8 cellular contexts compared by ENCODE assay signal in the genomic region with DNA sequence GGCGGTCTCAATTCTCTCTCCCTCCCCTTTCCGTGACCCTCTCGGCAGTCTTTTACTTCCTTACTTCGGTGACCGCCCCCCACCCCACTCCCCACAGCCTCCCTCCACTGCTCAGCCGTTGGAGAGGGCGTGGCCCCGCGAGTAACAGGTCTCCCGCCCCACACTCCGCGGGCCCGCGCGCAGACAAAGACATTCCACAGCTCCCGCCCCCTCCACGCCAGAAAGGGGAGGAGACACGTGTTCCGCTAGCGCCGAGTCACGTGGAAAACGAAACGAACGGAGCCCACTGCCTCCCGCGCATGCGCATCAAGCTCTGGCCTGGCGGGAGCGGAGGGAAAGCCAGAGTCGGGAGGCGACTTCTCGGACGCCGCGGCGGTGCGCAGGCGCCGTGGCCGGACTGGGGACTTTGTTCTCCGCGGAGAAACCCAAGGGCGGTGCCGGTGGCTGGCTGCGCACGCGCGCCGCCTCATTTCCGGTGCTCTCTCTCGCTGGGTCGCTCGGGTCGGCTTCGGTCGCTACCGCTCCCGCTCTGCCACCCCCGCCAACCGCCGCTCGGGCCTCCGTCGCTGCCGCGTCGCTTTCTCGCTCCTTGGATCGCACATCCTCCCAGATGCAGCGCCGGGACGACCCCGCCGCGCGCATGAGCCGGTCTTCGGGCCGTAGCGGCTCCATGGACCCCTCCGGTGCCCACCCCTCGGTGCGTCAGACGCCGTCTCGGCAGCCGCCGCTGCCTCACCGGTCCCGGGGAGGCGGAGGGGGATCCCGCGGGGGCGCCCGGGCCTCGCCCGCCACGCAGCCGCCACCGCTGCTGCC. TPM values are rescaled to one million over a fixed set of nuclear protein-coding genes. Genes with fewer than 3 reads are reported as not detected.
DNase-seq lines count a peak whose midpoint lies in the region; ATAC-seq and TF ChIP-seq lines count a peak whose summit lies in the region.

A gene with protein sequence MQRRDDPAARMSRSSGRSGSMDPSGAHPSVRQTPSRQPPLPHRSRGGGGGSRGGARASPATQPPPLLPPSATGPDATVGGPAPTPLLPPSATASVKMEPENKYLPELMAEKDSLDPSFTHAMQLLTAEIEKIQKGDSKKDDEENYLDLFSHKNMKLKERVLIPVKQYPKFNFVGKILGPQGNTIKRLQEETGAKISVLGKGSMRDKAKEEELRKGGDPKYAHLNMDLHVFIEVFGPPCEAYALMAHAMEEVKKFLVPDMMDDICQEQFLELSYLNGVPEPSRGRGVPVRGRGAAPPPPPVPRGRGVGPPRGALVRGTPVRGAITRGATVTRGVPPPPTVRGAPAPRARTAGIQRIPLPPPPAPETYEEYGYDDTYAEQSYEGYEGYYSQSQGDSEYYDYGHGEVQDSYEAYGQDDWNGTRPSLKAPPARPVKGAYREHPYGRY (plus strand): TSS at position 483 of the 813 bp plus-strand sequence. CDS start 128 bp downstream, at position 611.

- peaks cover 2% of the 10 kb centered on the region for H3K36me3 Mint-ChIP-seq in T-helper 17 cell (ENCODE audit: low read depth)
- peaks cover 6% of the 10 kb centered on the region for H3K36me3 Mint-ChIP-seq in progenitor cell of endocrine pancreas (ENCODE audit: insufficient read depth)

- no peaks in the 10 kb centered on the region for H3K9me3 Mint-ChIP-seq in progenitor cell of endocrine pancreas (ENCODE audit: low read depth)

- TF ChIP-seq CTCF in left ventricle myocardium inferior (IDR thresholded peaks at IDR 0.05; ENCODE audit: borderline replicate concordance), result no peak
- no peak for TF ChIP-seq CTCF in progenitor cell of endocrine pancreas (IDR thresholded peaks at IDR 0.05; ENCODE audit: unreplicated experiment)

- H3K4me3 Mint-ChIP-seq in T-helper 17 cell (peak within 1 kb of the TSS; percentile 96), progenitor cell of endocrine pancreas (ENCODE audit: low read depth) (peak within 1 kb of the TSS; percentile 98)

- no peaks in the 10 kb centered on the region for H3K27me3 Mint-ChIP-seq in T-helper 17 cell
- H3K27me3 Mint-ChIP-seq in progenitor cell of endocrine pancreas, result no peaks in the 10 kb centered on the region

- H3K4me1 Mint-ChIP-seq in T-helper 17 cell (peaks cover 38% of the 10 kb centered on the region), progenitor cell of endocrine pancreas (ENCODE audit: low read depth) (peaks cover 21% of the 10 kb centered on the region)

- H3K27me3 ChIP-seq in left ventricle myocardium inferior (ENCODE audit: low read depth), result no peaks in the 10 kb centered on the region

- H3K36me3 ChIP-seq in left ventricle myocardium inferior, result no peaks in the 10 kb centered on the region

- TF ChIP-seq POLR2A in GM15510 (IDR thresholded peaks at IDR 0.05; ENCODE audit: borderline replicate concordance, extremely low read depth, insufficient read length), result peak; percentile 82

- peak within 1 kb of the TSS; percentile 95 for H3K27ac Mint-ChIP-seq in T-helper 17 cell
- H3K27ac Mint-ChIP-seq in progenitor cell of endocrine pancreas, result peak within 1 kb of the TSS; percentile 99

- H3K9me3 ChIP-seq in T-helper 17 cell (ENCODE audit: control insufficient read depth, low read length, poor library complexity, severe bottlenecking) (no peaks in the 10 kb centered on the region), left ventricle myocardium inferior (replicated peaks) (no peaks in the 10 kb centered on the region)

- intact Hi-C loops in left ventricle myocardium inferior (cut with micrococcal nuclease), result no loop called here

- H3K27ac ChIP-seq in left ventricle myocardium inferior (replicated peaks), result peak within 1 kb of the TSS; percentile 100

- DNase-seq in NCI-H1694 treated with DMSO at 0.1 percent for 48 hours (lab: John Stamatoyannopoulos, UW) (peak; percentile 96), T-helper 17 cell (peak; percentile 94 to 98 (median 95)), amygdala (lab: John Stamatoyannopoulos, UW) (peak; percentile 76 to 99 (median 97)), left ventricle myocardium inferior (peak; percentile 99), progenitor cell of endocrine pancreas (ENCODE audit: low spot score, unreplicated experiment) (peak; percentile 98), ureter (ENCODE audit: low spot score) (peak; percentile 99)

- peak within 1 kb of the TSS; percentile 96 for H3K4me3 ChIP-seq in left ventricle myocardium inferior

- peak; percentile 82 for ATAC-seq in HG02885 (IDR thresholded peaks at IDR 0.05; ENCODE audit: poor library complexity, unreplicated experiment)
- peak; percentile 87 for ATAC-seq in T-helper 17 cell

- peaks cover 60% of the 10 kb centered on the region for H3K4me1 ChIP-seq in left ventricle myocardium inferior

RNA-seq across cellular contexts. Expression of the gene that starts here (rescaled TPM):
- total RNA-seq in T-helper 17 cell, result 10 to 100 TPM; 92.5 to 94.9 TPM
- total RNA-seq in left ventricle myocardium inferior, result 58.2 TPM
- total RNA-seq in progenitor cell of endocrine pancreas, result 232 and 235 TPM in 2 replicates
- 139 TPM for total RNA-seq in ureter

Comparison
In these comparisons a context has a peak if more than half of its experiments do, and no peak if none do; other contexts are left out.
1. Peak in every context shown above with its lines: DNase-seq, ATAC-seq, H3K4me3 ChIP-seq and H3K27ac ChIP-seq.